Comparison of ENCODE assay signal across 30 cellular contexts in the genomic region with DNA sequence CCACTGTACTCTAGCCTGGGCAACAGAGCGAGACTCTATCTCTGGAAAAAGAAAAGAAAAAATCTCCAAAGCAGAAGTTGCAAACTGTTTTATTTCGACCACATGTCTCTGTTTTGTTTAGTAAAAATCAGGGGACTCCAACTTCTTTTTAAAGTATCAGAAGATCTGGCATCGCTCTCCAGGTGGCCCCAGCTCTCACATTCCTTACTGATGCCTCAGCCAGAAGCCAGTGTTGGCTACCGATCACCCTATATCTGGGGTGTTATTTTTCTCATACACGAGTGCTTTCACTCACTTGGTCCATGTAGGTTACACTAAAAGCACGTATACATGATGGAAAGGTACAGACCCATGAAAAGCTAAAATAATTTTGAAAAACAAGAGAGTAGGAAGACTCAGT. TPM values are rescaled to one million over a fixed set of nuclear protein-coding genes. Genes with fewer than 3 reads are reported as not detected.
DNase-seq lines count a peak whose midpoint lies in the region; ATAC-seq and TF ChIP-seq lines count a peak whose summit lies in the region.
"Had no signal": no experiment of that assay in that cellular context is flagged by ENCODE, and none has a peak within 500 bp of the region (broad histone marks: within the 10 kb centered on the region; RNA-seq: fewer than 3 reads in every experiment).

No MANE protein-coding gene starts in this region.

- H3K4me3 ChIP-seq in Panc1 (ENCODE audit: low read depth in 2 of 2, low read length in 2 of 2) (no peak overlapping the region), choroid plexus epithelial cell (ENCODE audit: low read depth, low read length) (no peak overlapping the region)
- H3K4me3 ChIP-seq in CD8-positive, alpha-beta T cell (ENCODE audit: low read depth, low read length): no peak overlapping the region
- H3K4me3 ChIP-seq: neural progenitor cell, upper lobe of right lung had no signal

- CTCF ChIA-PET in Panc1 (lab: Charles Lee): no interaction called here
- CTCF ChIA-PET in CD8-positive, alpha-beta T cell (lab: Charles Lee): no interaction called here

- in situ Hi-C loops in Panc1 (cut with HindIII; ENCODE audit: low pct_unique_long_range_greater_than_20kb, low sequenced_read_pairs): no loop called here

- H3K4me1 Mint-ChIP-seq in endothelial cell (ENCODE audit: unreplicated experiment): peaks cover 22% of the 10 kb centered on the region
- peaks cover 30% of the 10 kb centered on the region for H3K4me1 Mint-ChIP-seq in CD8-positive, alpha-beta T cell (ENCODE audit: low read depth)

- peaks cover 33% of the 10 kb centered on the region for H3K4me1 ChIP-seq in ES-I3 (ENCODE audit: insufficient read depth, low read length)
- H3K4me1 ChIP-seq in Panc1 (ENCODE audit: control insufficient read depth, insufficient read depth, low read length): peaks cover 74% of the 10 kb centered on the region
- peaks cover 22% of the 10 kb centered on the region for H3K4me1 ChIP-seq in CD8-positive, alpha-beta T cell (ENCODE audit: insufficient read depth, low read length)
- H3K4me1 ChIP-seq: neural progenitor cell had no signal

- ATAC-seq in Panc1: peak; percentile 44; the same call in 1 of the 2 replicates
- ATAC-seq in CD8-positive, alpha-beta T cell: no peak
- ATAC-seq: activated CD4-positive, CD25-positive, alpha-beta regulatory T cell treated with anti-CD3 and anti-CD28 coated beads, Interleukin-2, amount 50 U/mL, for 24 hours; activated CD8-positive, alpha-beta T cell treated with anti-CD3 and anti-CD28 coated beads for 36 hours; upper lobe of right lung had no signal

- no peaks in the 10 kb centered on the region for H3K9me3 Mint-ChIP-seq in endothelial cell (ENCODE audit: unreplicated experiment)
- H3K9me3 Mint-ChIP-seq in CD8-positive, alpha-beta T cell: no peaks in the 10 kb centered on the region
- H3K9me3 Mint-ChIP-seq: activated CD8-positive, alpha-beta T cell treated with anti-CD3 and anti-CD28 coated beads for 36 hours; neural progenitor cell had no signal

- H3K36me3 ChIP-seq in ES-I3 (ENCODE audit: insufficient read depth, low read length) (no peaks in the 10 kb centered on the region), Panc1 (ENCODE audit: control insufficient read depth, insufficient read depth, low read length) (no peaks in the 10 kb centered on the region)
- no peaks in the 10 kb centered on the region for H3K36me3 ChIP-seq in CD8-positive, alpha-beta T cell (ENCODE audit: insufficient read depth, low read length)
- H3K36me3 ChIP-seq: BE2C, neural progenitor cell, upper lobe of right lung had no signal

- H3K36me3 Mint-ChIP-seq in endothelial cell (ENCODE audit: low read depth, unreplicated experiment): no peaks in the 10 kb centered on the region
- H3K36me3 Mint-ChIP-seq in CD8-positive, alpha-beta T cell: no peaks in the 10 kb centered on the region
- H3K36me3 Mint-ChIP-seq: neural progenitor cell had no signal

- H3K27me3 ChIP-seq in Panc1 (ENCODE audit: control insufficient read depth, insufficient read depth, low read length): no peaks in the 10 kb centered on the region
- H3K27me3 ChIP-seq in CD8-positive, alpha-beta T cell (ENCODE audit: insufficient read depth, low read length): no peaks in the 10 kb centered on the region
- H3K27me3 ChIP-seq: BE2C, upper lobe of right lung had no signal

- DNase-seq in A172 (ENCODE audit: low spot score) (peak; percentile 67), Panc1 (ENCODE audit: low read depth, low spot score) (no peak), choroid plexus epithelial cell (ENCODE audit: low read depth) (peak; percentile 66), medulla oblongata (ENCODE audit: extremely low spot score) (no peak), endothelial cell (ENCODE audit: low spot score) (no peak)
- no peak for DNase-seq in activated naive CD4-positive, alpha-beta T cell (lab: John Stamatoyannopoulos, UW)
- no peak for DNase-seq in CD8-positive, alpha-beta T cell
- DNase-seq: activated CD8-positive, alpha-beta T cell treated with anti-CD3 and anti-CD28 coated beads for 36 hours; activated naive CD4-positive, alpha-beta T cell treated with Interleukin-2 at 50 U/mL for 16 hours; amniotic stem cell; BE2C; central memory CD4-positive, alpha-beta T cell; foreskin melanocyte; HCEC 1CT; hypothalamus; Kasumi-1; NCI-H1092 treated with DMSO at 0.1 percent for 48 hours; NCI-H2081; NCI-H510A; RPMI8226; SK-N-SH; T-helper 9 cell; upper lobe of right lung had no signal

- POLR2A ChIA-PET in Panc1 (lab: Charles Lee): no interaction called here
- POLR2A ChIA-PET in CD8-positive, alpha-beta T cell (lab: Charles Lee): no interaction called here

- no peaks in the 10 kb centered on the region for H3K27me3 Mint-ChIP-seq in endothelial cell (ENCODE audit: unreplicated experiment)
- no peaks in the 10 kb centered on the region for H3K27me3 Mint-ChIP-seq in CD8-positive, alpha-beta T cell (ENCODE audit: low read depth)
- H3K27me3 Mint-ChIP-seq: activated CD8-positive, alpha-beta T cell treated with anti-CD3 and anti-CD28 coated beads for 36 hours had no signal

- peak overlapping the region; percentile 83 for H3K27ac ChIP-seq in Panc1 (ENCODE audit: low read length)
- H3K27ac ChIP-seq in CD8-positive, alpha-beta T cell (ENCODE audit: low read depth, low read length): no peak overlapping the region
- H3K27ac ChIP-seq: epithelial cell of prostate, neural progenitor cell, upper lobe of right lung had no signal

- no peak overlapping the region for H3K27ac Mint-ChIP-seq in endothelial cell (ENCODE audit: unreplicated experiment)
- H3K27ac Mint-ChIP-seq in CD8-positive, alpha-beta T cell: no peak overlapping the region
- H3K27ac Mint-ChIP-seq: activated CD8-positive, alpha-beta T cell treated with anti-CD3 and anti-CD28 coated beads for 36 hours; neural progenitor cell; progenitor cell of endocrine pancreas had no signal

- H3K9me3 ChIP-seq in ES-I3 (ENCODE audit: control insufficient read depth, insufficient read depth, low read length) (no peaks in the 10 kb centered on the region), Panc1 (ENCODE audit: control insufficient read depth, insufficient read depth, low read depth, low read length) (no peaks in the 10 kb centered on the region)
- no peaks in the 10 kb centered on the region for H3K9me3 ChIP-seq in CD8-positive, alpha-beta T cell (ENCODE audit: low read length)
- H3K9me3 ChIP-seq: BE2C, SK-N-SH, upper lobe of right lung had no signal

- BruUV-seq in Panc1 (replicated peaks; lab: Mats Ljungman, UMichigan): no TSS peak

- peak overlapping the region; percentile 13; the same call in 1 of the 2 replicates for H3K9ac ChIP-seq in ES-I3 (ENCODE audit: low read depth, low read length)
- H3K9ac ChIP-seq: neural progenitor cell, SK-N-SH had no signal

- TF ChIP-seq CTCF in Panc1 (IDR thresholded peaks at IDR 0.05) (no peak), choroid plexus epithelial cell (conservative IDR thresholded peaks at IDR 0.05; ENCODE audit: low read depth, low read length) (no peak), endothelial cell (IDR thresholded peaks at IDR 0.05; ENCODE audit: unreplicated experiment) (no peak)
- TF ChIP-seq CTCF in CD8-positive, alpha-beta T cell (IDR thresholded peaks at IDR 0.05): no peak

- intact Hi-C loops in Panc1 (cut with micrococcal nuclease; ENCODE audit: unreplicated experiment): no loop called here
- intact Hi-C loops in CD8-positive, alpha-beta T cell (cut with DNase I, micrococcal nuclease): no loop called here

- no peak overlapping the region for H3K4me3 Mint-ChIP-seq in endothelial cell (ENCODE audit: unreplicated experiment)
- H3K4me3 Mint-ChIP-seq in CD8-positive, alpha-beta T cell: no peak overlapping the region
- H3K4me3 Mint-ChIP-seq: activated CD8-positive, alpha-beta T cell treated with anti-CD3 and anti-CD28 coated beads for 36 hours; neural progenitor cell had no signal

RNA-seq across cellular contexts. Expression of gene MPP1, which starts 8.3 kb away (rescaled TPM):
- total RNA-seq in A172 (2014; rRNA removed; shearing (Covaris generic)): 50.5 and 60.5 TPM in 2 replicates
- total RNA-seq in Panc1 (2021; ENCODE audit: unreplicated experiment): 89.3 TPM
- polyA plus RNA-seq in Panc1 (2012; ENCODE audit: insufficient read length): 47.3 TPM
- total RNA-seq in endothelial cell (ENCODE audit: unreplicated experiment): 11.3 TPM
- 1 to 10 TPM; 6.5 to 6.9 TPM for total RNA-seq in CD8-positive, alpha-beta T cell

RNA-seq across cellular contexts. Expression of gene DKC1, which starts 34.3 kb away (rescaled TPM):
- total RNA-seq in A172 (2014; rRNA removed; shearing (Covaris generic)): 74.9 and 102 TPM in 2 replicates
- 179 TPM for total RNA-seq in Panc1 (2021; ENCODE audit: unreplicated experiment)
- polyA plus RNA-seq in Panc1 (2012; ENCODE audit: insufficient read length): 131 TPM
- 28.5 TPM for total RNA-seq in endothelial cell (ENCODE audit: unreplicated experiment)
- total RNA-seq in CD8-positive, alpha-beta T cell: 10 to 100 TPM; 68.0 to 72.8 TPM

RNA-seq across cellular contexts. Expression of gene SMIM9, which starts 37.5 kb away (rescaled TPM):
- not detected in 2 replicates for total RNA-seq in A172 (2014; rRNA removed; shearing (Covaris generic))
- total RNA-seq in Panc1 (2021; ENCODE audit: unreplicated experiment) (not detected), endothelial cell (ENCODE audit: unreplicated experiment) (not detected)
- not detected for polyA plus RNA-seq in Panc1 (2012; ENCODE audit: insufficient read length)
- total RNA-seq in CD8-positive, alpha-beta T cell: not detected
- total RNA-seq: activated CD8-positive, alpha-beta T cell treated with anti-CD3 and anti-CD28 coated beads for 36 hours; progenitor cell of endocrine pancreas; subcutaneous adipose tissue; upper lobe of right lung had no signal
- polyA plus RNA-seq: liver, SK-N-SH had no signal

RNA-seq across cellular contexts. Expression of gene GAB3, which starts 46.1 kb away (rescaled TPM):
- total RNA-seq in A172 (2014; rRNA removed; shearing (Covaris generic)): 0.83 and 0.93 TPM in 2 replicates
- total RNA-seq in Panc1 (2021; ENCODE audit: unreplicated experiment) (8.2 TPM), endothelial cell (ENCODE audit: unreplicated experiment) (0.90 TPM)
- 2.9 TPM for polyA plus RNA-seq in Panc1 (2012; ENCODE audit: insufficient read length)
- 1 to 10 TPM; 5.0 to 5.6 TPM for total RNA-seq in CD8-positive, alpha-beta T cell

Comparison
In these comparisons a context has a peak if more than half of its experiments do, and no peak if none do; other contexts are left out.
1. DNase-seq: peak in A172 (single experiment) and choroid plexus epithelial cell (single experiment); none in Panc1 (single experiment), activated naive CD4-positive, alpha-beta T cell (0 of 4), medulla oblongata (single experiment), endothelial cell (single experiment) and CD8-positive, alpha-beta T cell (0 of 7).